Comparison of ENCODE assay signal across 9 cellular contexts in the genomic region with DNA sequence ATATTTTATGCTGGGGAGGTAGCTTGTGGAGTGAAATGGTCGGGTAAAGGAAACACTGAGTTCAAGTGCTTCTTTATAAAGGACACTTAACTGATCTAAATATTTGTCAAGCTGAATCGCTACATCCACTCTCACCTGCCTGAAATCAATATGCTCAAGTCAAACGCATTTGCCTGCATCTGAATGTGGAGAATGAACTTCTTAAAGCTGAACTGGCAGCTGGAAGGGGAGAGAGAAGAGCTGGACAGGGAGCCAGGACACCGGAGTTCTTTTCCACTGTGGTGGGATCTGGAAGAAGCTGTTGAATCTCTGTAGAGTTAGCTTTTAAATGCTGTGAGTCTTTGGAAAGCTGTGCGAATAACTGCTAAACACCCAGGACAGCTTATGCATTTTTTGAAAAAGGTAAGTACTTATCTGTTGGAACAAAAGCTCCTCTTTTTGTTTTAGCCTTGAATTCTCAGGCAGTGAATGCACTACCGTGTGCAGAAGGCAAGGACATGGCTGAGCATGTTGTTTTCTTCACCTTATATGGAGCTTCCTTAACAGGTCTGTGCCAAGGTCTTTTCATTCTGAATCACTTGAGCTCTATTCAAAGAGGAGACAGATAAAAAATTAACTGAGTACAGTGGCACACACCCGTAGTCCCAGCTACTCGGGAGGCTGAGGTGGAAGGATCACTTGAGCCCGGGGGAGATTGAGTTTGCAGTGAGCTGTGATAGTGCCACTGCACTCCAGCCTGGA.
DNase-seq lines count a peak whose midpoint lies in the region; ATAC-seq and TF ChIP-seq lines count a peak whose summit lies in the region.
"Had no signal": no experiment of that assay in that cellular context is flagged by ENCODE, and none has a peak within 500 bp of the region (broad histone marks: within the 10 kb centered on the region; RNA-seq: fewer than 3 reads in every experiment).

No MANE protein-coding gene starts in this region.

- POLR2A ChIA-PET in AG04450 (lab: Yijun Ruan, JAX), result interaction anchor here (0.7 to 2.8 kb wide), 9 partner anchors 9 to 233 kb away, joined by 3 to 52 read pairs (median 4); a partner anchor contains a TSS
- POLR2A ChIA-PET in T-cell (lab: Charles Lee), result no interaction called here

- H3K36me3 ChIP-seq in right atrium auricular region, result no peaks in the 10 kb centered on the region
- H3K36me3 ChIP-seq: right lobe of liver had no signal

- DNase-seq in AG04450 (ENCODE audit: low read depth, low spot score) (no peak), T-cell (no peak), right atrium auricular region (ENCODE audit: low spot score) (no peak), OCI-M2 (lab: John Stamatoyannopoulos, UW; ENCODE audit: unreplicated experiment) (no peak), KG1 (lab: John Stamatoyannopoulos, UW) (no peak)
- DNase-seq: right lobe of liver had no signal

- ATAC-seq in GM19468 (IDR thresholded peaks at IDR 0.05; ENCODE audit: extremely low read depth, unreplicated experiment) (peak; percentile 22), T-cell (replicated peaks in 1 of 4) (peak; percentile 72 to 84 (median 80)), GM18505 (IDR thresholded peaks at IDR 0.05; ENCODE audit: unreplicated experiment) (no peak), HG02885 (IDR thresholded peaks at IDR 0.05; ENCODE audit: poor library complexity, unreplicated experiment) (no peak)

- peaks cover 2 to 13% (median 2%) of the 10 kb centered on the region in 3 donors for H3K4me1 Mint-ChIP-seq in T-cell

- H3K9me3 Mint-ChIP-seq in T-cell, result no peaks in the 10 kb centered on the region

- no peaks in the 10 kb centered on the region for H3K9me3 ChIP-seq in AG04450 (ENCODE audit: control insufficient read depth, insufficient read depth, low read length)
- no peaks in the 10 kb centered on the region for H3K9me3 ChIP-seq in right atrium auricular region
- H3K9me3 ChIP-seq: right lobe of liver had no signal

- H3K27me3 ChIP-seq in AG04450 (ENCODE audit: control insufficient read depth, insufficient read depth, low read length) (no peaks in the 10 kb centered on the region), right atrium auricular region (no peaks in the 10 kb centered on the region)
- H3K27me3 ChIP-seq: right lobe of liver had no signal

- H3K27ac ChIP-seq in AG04450 (ENCODE audit: low read depth, low read length), result peak overlapping the region; percentile 90
- H3K27ac ChIP-seq in right atrium auricular region, result peak overlapping the region; percentile 49 to 60
- H3K27ac ChIP-seq: right lobe of liver had no signal

- H3K4me3 ChIP-seq in AG04450 (ENCODE audit: low read depth, low read length) (no peak overlapping the region), right atrium auricular region (no peak overlapping the region)
- H3K4me3 ChIP-seq: right lobe of liver had no signal

- TF ChIP-seq POLR2A in GM18505 (IDR thresholded peaks at IDR 0.05; ENCODE audit: borderline replicate concordance, extremely low read depth, insufficient read depth, insufficient read length), result no peak

- H3K36me3 Mint-ChIP-seq in T-cell, result no peaks in the 10 kb centered on the region

- H3K27me3 Mint-ChIP-seq in T-cell, result no peaks in the 10 kb centered on the region

- H3K27ac Mint-ChIP-seq in T-cell, result peak overlapping the region in 1 of 2 donors; percentile 53

- TF ChIP-seq CTCF in AG04450 (IDR thresholded peaks at IDR 0.05; ENCODE audit: low read depth, low read length) (no peak), right atrium auricular region (IDR thresholded peaks at IDR 0.05) (no peak)

- H3K4me3 Mint-ChIP-seq in T-cell, result no peak overlapping the region

- H3K4me1 ChIP-seq in right atrium auricular region, result peaks cover 0 to 22% of the 10 kb centered on the region in 2 donors
- H3K4me1 ChIP-seq: right lobe of liver had no signal

- CTCF ChIA-PET in AG04450 (lab: Charles Lee) (interaction anchor here (0.6 to 1.5 kb wide), 5 partner anchors 13 to 307 kb away, joined by 3 to 6 read pairs (median 3); no protein-coding TSS in a partner anchor), T-cell (lab: Charles Lee) (interaction anchor here (0.5 to 1.0 kb wide), 2 partner anchors 18 to 50 kb away, joined by 3 read pairs; no protein-coding TSS in a partner anchor)

Comparison
In these comparisons a context has a peak if more than half of its experiments do, and no peak if none do; other contexts are left out.
1. ATAC-seq: peak in GM19468 (single experiment) and T-cell (4 of 4); none in GM18505 (single experiment) and HG02885 (single experiment).